In the genomic region with DNA sequence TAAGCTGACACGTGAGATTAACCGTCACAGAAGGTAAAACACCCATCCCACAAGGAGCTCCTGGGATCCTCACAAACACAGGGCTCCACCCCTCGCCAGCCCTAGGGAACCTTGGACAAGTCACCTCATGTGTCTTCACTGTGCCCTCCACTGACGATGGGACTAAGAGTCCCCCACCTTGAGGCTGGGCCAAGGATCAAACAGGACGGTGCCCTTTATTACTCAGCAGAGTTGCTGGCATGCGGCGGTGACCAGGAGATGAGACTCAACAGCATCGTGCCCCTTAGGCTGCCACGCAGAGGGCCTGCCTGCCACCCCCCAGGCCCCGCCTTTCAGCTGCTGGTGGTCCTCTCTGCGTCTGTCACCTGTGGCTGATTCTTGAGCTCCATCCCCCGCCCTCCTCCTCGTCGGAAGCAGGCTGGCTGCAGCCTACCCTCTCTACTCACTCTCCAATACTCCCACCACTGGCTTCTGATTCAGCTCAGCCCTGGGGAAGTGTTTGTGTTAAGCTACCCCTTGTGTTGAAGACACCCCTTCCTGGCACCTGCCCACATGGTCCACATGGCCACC, we compare ENCODE assay signal across 23 cellular contexts.
"Had no signal": no experiment of that assay in that cellular context is flagged by ENCODE, and none has a peak within 500 bp of the region (broad histone marks: within the 10 kb centered on the region; RNA-seq: fewer than 3 reads in every experiment).

No MANE protein-coding gene starts in this region.

- H3K27ac Mint-ChIP-seq: activated naive CD8-positive, alpha-beta T cell treated with anti-CD3 and anti-CD28 coated beads for 36 hours; activated T-helper 1 cell treated with anti-CD3 and anti-CD28 coated beads, Interleukin-12 subunit alpha, Interleukin-12 subunit beta, Interleukin-2, Interleukin-4 antibody, amounts not matched to agents 30 ng/mL and 10 ng/mL and 1 ng/mL, durations not matched to agents 14 hours and 24 hours and 36 hours; naive thymus-derived CD8-positive, alpha-beta T cell; T-helper 17 cell had no signal

- H3K4me3 ChIP-seq: breast epithelium, heart right ventricle, lower lobe of right lung, ovary, prostate gland, tibial artery had no signal

- H3K36me3 Mint-ChIP-seq: activated naive CD8-positive, alpha-beta T cell treated with anti-CD3 and anti-CD28 coated beads for 36 hours; naive thymus-derived CD8-positive, alpha-beta T cell had no signal

- H3K9me3 ChIP-seq: breast epithelium, heart right ventricle, lower lobe of right lung, neutrophil, ovary, prostate gland, tibial artery had no signal

- ATAC-seq: heart right ventricle; left cardiac atrium; lower lobe of right lung; naive thymus-derived CD8-positive, alpha-beta T cell; stimulated activated naive CD8-positive, alpha-beta T cell treated with anti-CD3 and anti-CD28 coated beads, Interleukin-15, Interleukin-2, amounts not matched to agents 100 U/mL and 50 U/mL, for 24 hours; T-helper 17 cell had no signal

- H3K4me1 Mint-ChIP-seq: activated naive CD8-positive, alpha-beta T cell treated with anti-CD3 and anti-CD28 coated beads for 36 hours had no signal

- H3K27me3 Mint-ChIP-seq: activated naive CD8-positive, alpha-beta T cell treated with anti-CD3 and anti-CD28 coated beads for 36 hours had no signal

- H3K36me3 ChIP-seq: breast epithelium, heart right ventricle, lower lobe of right lung, neutrophil, ovary, prostate gland, tibial artery had no signal

- H3K4me1 ChIP-seq: breast epithelium, heart right ventricle, lower lobe of right lung, tibial artery had no signal

- H3K9me3 Mint-ChIP-seq: activated naive CD8-positive, alpha-beta T cell treated with anti-CD3 and anti-CD28 coated beads for 36 hours; activated T-helper 1 cell treated with anti-CD3 and anti-CD28 coated beads, Interleukin-12 subunit alpha, Interleukin-12 subunit beta, Interleukin-2, Interleukin-4 antibody, amounts not matched to agents 30 ng/mL and 10 ng/mL and 1 ng/mL, durations not matched to agents 14 hours and 24 hours and 36 hours; naive thymus-derived CD8-positive, alpha-beta T cell had no signal

- H3K4me3 Mint-ChIP-seq: activated naive CD8-positive, alpha-beta T cell treated with anti-CD3 and anti-CD28 coated beads for 36 hours; activated T-helper 1 cell treated with anti-CD3 and anti-CD28 coated beads, Interleukin-12 subunit alpha, Interleukin-12 subunit beta, Interleukin-2, Interleukin-4 antibody, amounts not matched to agents 30 ng/mL and 10 ng/mL and 1 ng/mL, durations not matched to agents 14 hours and 24 hours and 36 hours; naive thymus-derived CD8-positive, alpha-beta T cell; T-helper 17 cell had no signal

- H3K27me3 ChIP-seq: breast epithelium, neutrophil, ovary, tibial artery had no signal

- H3K27ac ChIP-seq: breast epithelium, heart right ventricle, lower lobe of right lung, neutrophil, ovary, prostate gland, tibial artery had no signal

- DNase-seq: activated CD4-positive, alpha-beta T cell treated with anti-CD3 and anti-CD28 coated beads for 4 hours; activated CD4-positive, alpha-beta T cell treated with anti-CD3 and anti-CD28 coated beads, Interleukin-2, amount 50 U/mL, for 48 hours; activated CD4-positive, CD25-positive, alpha-beta regulatory T cell; activated naive CD8-positive, alpha-beta T cell treated with anti-CD3 and anti-CD28 coated beads for 36 hours; cerebellar nuclear complex; effector CD4-positive, alpha-beta T cell; erythroblast; foreskin fibroblast; heart right ventricle; left cardiac atrium; lower lobe of right lung; mesendoderm; naive thymus-derived CD8-positive, alpha-beta T cell; ovary; stimulated activated CD4-positive, alpha-beta T cell treated with anti-CD3 and anti-CD28 coated beads, Interleukin-4, amount 100 ng/mL, for 4 hours; stimulated activated naive CD8-positive, alpha-beta T cell treated with anti-CD3 and anti-CD28 coated beads, Interleukin-15, Interleukin-2, amounts not matched to agents 100 U/mL and 50 U/mL, for 24 hours; substantia nigra; T-helper 17 cell had no signal
